Comparison of ENCODE assay signal across 8 cellular contexts in the genomic region with DNA sequence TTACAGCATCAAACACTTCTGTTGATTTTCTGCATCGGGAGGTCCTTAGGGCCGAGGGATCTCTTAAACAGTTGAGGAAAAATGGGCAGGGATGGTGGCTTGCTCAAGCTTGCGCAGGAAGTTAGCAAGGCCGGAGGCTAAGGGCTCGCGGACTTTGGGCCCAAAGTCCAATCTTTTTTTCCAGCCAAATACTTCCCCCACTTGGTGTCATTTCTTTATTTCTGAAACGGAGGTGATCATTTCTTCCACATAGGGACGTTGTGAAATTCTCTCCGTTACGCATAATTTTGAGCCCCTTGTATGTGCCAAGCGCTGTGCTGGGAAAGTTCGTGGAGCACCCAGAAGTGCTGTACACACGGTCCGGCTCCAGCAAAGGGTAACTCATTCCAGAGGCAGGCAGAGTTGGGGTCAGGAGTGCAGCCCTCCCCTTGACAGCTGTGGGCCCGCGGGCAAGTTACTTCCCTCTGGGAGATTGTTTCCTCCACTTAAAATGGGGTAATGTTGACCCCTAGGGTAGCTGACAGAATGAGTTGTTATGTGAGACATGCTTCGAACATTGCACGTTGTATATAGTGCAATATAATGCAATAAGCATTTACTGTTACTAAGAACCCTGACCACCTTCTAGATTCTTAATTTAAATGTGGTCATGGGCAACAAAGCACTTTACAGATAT. TPM values are rescaled to one million over a fixed set of nuclear protein-coding genes. Genes with fewer than 3 reads are reported as not detected.
DNase-seq lines count a peak whose midpoint lies in the region; ATAC-seq, FAIRE-seq and TF ChIP-seq lines count a peak whose summit lies in the region.

No MANE protein-coding gene starts in this region.

- POLR2A ChIA-PET in HEK293T (lab: Yijun Ruan, JAX) = interaction anchor here (1.0 to 4.3 kb wide), 8 partner anchors 9 to 184 kb away, joined by 3 to 100 read pairs (median 8); a partner anchor contains a TSS

- peaks cover 8 to 20% (median 9%) of the 10 kb centered on the region in 3 donors for H3K4me1 ChIP-seq in pancreas

- H3K36me3 ChIP-seq in pancreas = peaks cover 0 to 26% (median 10%) of the 10 kb centered on the region in 3 donors

- no peak for TF ChIP-seq CTCF in epithelial cell of proximal tubule (conservative IDR thresholded peaks at IDR 0.05; ENCODE audit: low read depth, low read length)
- no peak for TF ChIP-seq CTCF in pancreas (IDR thresholded peaks at IDR 0.05)

- no peaks in the 10 kb centered on the region for H3K9me3 ChIP-seq in pancreas

- intact Hi-C loops in pancreas (cut with DNase I) = no loop called here

- CTCF ChIA-PET in HEK293T (lab: Yijun Ruan, JAX) = interaction anchor here (1.0 kb wide), 1 partner anchor 11 kb away, joined by 7 read pairs; no protein-coding TSS in a partner anchor

- H3K27me3 ChIP-seq in pancreas = no peaks in the 10 kb centered on the region

- peak in 3 of 4 donors; percentile 0 to 2 (median 0) for ATAC-seq in pancreas

- DNase-seq in GM18507 (ENCODE audit: extremely low spot score, insufficient read length, low read depth) (no peak), OCI-M1 (lab: John Stamatoyannopoulos, UW) (peak; percentile 37), epithelial cell of proximal tubule (ENCODE audit: low read depth) (no peak), pancreas (peak in 1 of 6 donors; percentile 33), HEK293T (ENCODE audit: extremely low spot score) (no peak), DMS79 treated with DMSO at 0.1 percent for 48 hours (lab: John Stamatoyannopoulos, UW) (no peak)
- no peak for DNase-seq in effector CD4-positive, alpha-beta T cell
- DNase-seq in activated effector memory CD4-positive, alpha-beta T cell treated with anti-CD3 and anti-CD28 coated beads, Interleukin-2, amount 50 U/mL, for 16 hours = no peak

- WGBS in pancreas, 2 donors = 3 to 6% methylated on average over 18 of the region's 18 CpGs

- peak overlapping the region; percentile 88 for H3K4me3 ChIP-seq in epithelial cell of proximal tubule (ENCODE audit: low read depth, low read length)
- H3K4me3 ChIP-seq in pancreas = peak overlapping the region; percentile 83 to 98 (median 96)

- FAIRE-seq in GM18507 (lab: Jason Lieb, UNC) (peak; percentile 41), pancreas (lab: Jason Lieb, UNC) (no peak)

- H3K27ac ChIP-seq in pancreas = peak overlapping the region; percentile 38 to 92 (median 86)

TF ChIP-seq in HEK293T, 16 proteins besides CTCF, POLR2A, EP300 and RAD21:
- TF ChIP-seq LEF1 (IDR thresholded peaks at IDR 0.05; ENCODE audit: borderline replicate concordance) (no peak), ARNT (IDR thresholded peaks at IDR 0.05) (no peak), SP1 (IDR thresholded peaks at IDR 0.05) (no peak), FOXM1 (IDR thresholded peaks at IDR 0.05; ENCODE audit: borderline replicate concordance) (no peak), TARDBP (IDR thresholded peaks at IDR 0.05) (no peak), HDGF (IDR thresholded peaks at IDR 0.05; ENCODE audit: borderline replicate concordance) (no peak), SUZ12 (IDR thresholded peaks at IDR 0.05) (no peak), L3MBTL2 (conservative IDR thresholded peaks at IDR 0.05) (no peak), NFRKB (IDR thresholded peaks at IDR 0.05) (no peak)
TF ChIP-seq in HEK293T: peak in this region for 0.

RNA-seq across cellular contexts. Expression of a gene that starts 0.8 kb away (rescaled TPM):
- total RNA-seq in epithelial cell of proximal tubule (22.9 and 26.6 TPM in 2 replicates), pancreas (10 to 100 TPM in 5 of 6 donors, 1 to 10 TPM in 1; 8.8 to 15.1 (median 12.7) TPM)
- polyA plus RNA-seq in pancreas = 1 to 10 TPM; 6.3 TPM

RNA-seq across cellular contexts. Expression of a gene that starts 17.4 kb away (rescaled TPM):
- 294 and 415 TPM in 2 replicates for total RNA-seq in epithelial cell of proximal tubule
- total RNA-seq in pancreas = 100 to 1,000 TPM; 155 to 472 (median 217) TPM
- polyA plus RNA-seq in pancreas = 100 to 1,000 TPM; 418 to 423 TPM

RNA-seq across cellular contexts. Expression of a gene that starts 29.6 kb away (rescaled TPM):
- total RNA-seq in epithelial cell of proximal tubule (126 and 197 TPM in 2 replicates), pancreas (10 to 100 TPM; 25.9 to 50.8 (median 33.7) TPM)
- polyA plus RNA-seq in pancreas = 100 to 1,000 TPM; 113 to 117 TPM

RNA-seq across cellular contexts. Expression of a gene that starts 46.1 kb away (rescaled TPM):
- total RNA-seq in epithelial cell of proximal tubule (0.65 and 2.4 TPM in 2 replicates), pancreas (1 to 10 TPM; 1.6 to 4.2 (median 2.5) TPM)
- polyA plus RNA-seq in pancreas = 1 to 10 TPM; 1.5 to 1.9 TPM
